In the genomic region with DNA sequence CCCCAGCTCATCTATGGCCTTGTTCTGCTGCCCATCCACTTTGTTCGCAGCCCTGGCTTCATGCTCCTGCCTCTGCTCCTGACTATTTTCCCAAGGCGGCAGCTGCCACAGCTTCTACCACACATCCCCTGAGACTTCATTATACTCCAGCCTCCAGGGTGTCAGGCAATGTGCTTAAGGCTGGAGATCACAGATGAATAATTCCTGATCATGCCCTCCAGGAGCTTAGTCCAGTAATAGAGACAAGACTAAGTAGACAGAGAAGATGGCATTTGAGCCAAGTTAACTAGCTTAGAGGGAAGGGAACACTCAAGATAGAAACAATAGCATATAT, we compare ENCODE assay signal across 17 cellular contexts. TPM values are rescaled to one million over a fixed set of nuclear protein-coding genes. Genes with fewer than 3 reads are reported as not detected.
DNase-seq lines count a peak whose midpoint lies in the region; ATAC-seq lines count a peak whose summit lies in the region.
"Had no signal": no experiment of that assay in that cellular context is flagged by ENCODE, and none has a peak within 500 bp of the region (broad histone marks: within the 10 kb centered on the region; RNA-seq: fewer than 3 reads in every experiment).

No MANE protein-coding gene starts in this region.

- H3K36me3 ChIP-seq in Karpas-422 (ENCODE audit: insufficient read depth, low read length), result peaks cover 45% of the 10 kb centered on the region

- no peaks in the 10 kb centered on the region for H3K9me3 Mint-ChIP-seq in activated CD4-positive, alpha-beta T cell treated with anti-CD3 and anti-CD28 coated beads for 36 hours (ENCODE audit: low read depth)
- no peaks in the 10 kb centered on the region for H3K9me3 Mint-ChIP-seq in activated T-helper 1 cell treated with anti-CD3 and anti-CD28 coated beads, Interleukin-12 subunit alpha, Interleukin-12 subunit beta, Interleukin-2, Interleukin-4 antibody, amounts not matched to agents 30 ng/mL and 10 ng/mL and 1 ng/mL, durations not matched to agents 14 hours and 24 hours and 36 hours
- H3K9me3 Mint-ChIP-seq in natural killer cell treated with Interleukin-12 subunit alpha and Interleukin-12 subunit beta and Interleukin-15 and Interleukin-18, amount 100 ng/mL, for 72 hours, result no peaks in the 10 kb centered on the region

- no peaks in the 10 kb centered on the region for H3K27me3 Mint-ChIP-seq in activated CD4-positive, alpha-beta T cell treated with anti-CD3 and anti-CD28 coated beads for 36 hours
- no peaks in the 10 kb centered on the region for H3K27me3 Mint-ChIP-seq in activated T-helper 1 cell treated with anti-CD3 and anti-CD28 coated beads, Interleukin-12 subunit alpha, Interleukin-12 subunit beta, Interleukin-2, Interleukin-4 antibody, amounts not matched to agents 30 ng/mL and 10 ng/mL and 1 ng/mL, durations not matched to agents 14 hours and 24 hours and 36 hours (ENCODE audit: insufficient read depth)
- no peaks in the 10 kb centered on the region for H3K27me3 Mint-ChIP-seq in natural killer cell treated with Interleukin-12 subunit alpha and Interleukin-12 subunit beta and Interleukin-15 and Interleukin-18, amount 100 ng/mL, for 72 hours

- no peak for DNase-seq in activated CD4-positive, alpha-beta T cell treated with anti-CD3 and anti-CD28 coated beads for 36 hours
- no peak for DNase-seq in activated CD4-positive, alpha-beta T cell treated with anti-CD3 and anti-CD28 coated beads for 1 hour
- DNase-seq in Karpas-422 (no peak), substantia nigra (lab: John Stamatoyannopoulos, UW) (no peak)
- DNase-seq in activated T-helper 1 cell treated with anti-CD3 and anti-CD28 coated beads, Interleukin-12 subunit alpha, Interleukin-12 subunit beta, Interleukin-2, Interleukin-4 antibody, amounts not matched to agents 30 ng/mL and 10 ng/mL and 1 ng/mL, durations not matched to agents 14 hours and 24 hours and 36 hours (ENCODE audit: low spot score), result no peak
- DNase-seq in natural killer cell treated with Interleukin-12 subunit alpha and Interleukin-12 subunit beta and Interleukin-15 and Interleukin-18, amount 100 ng/mL, for 72 hours (ENCODE audit: low spot score), result no peak
- DNase-seq: colonic mucosa; gastrocnemius medialis; left ventricle myocardium superior; NCI-H1105; NCI-H226; stimulated activated naive CD4-positive, alpha-beta T cell treated with Interleukin-2 at 50 U/mL for 16 hours had no signal

- H2AFZ ChIP-seq in Karpas-422 (ENCODE audit: low read length), result no peak overlapping the region

- POLR2A ChIA-PET in activated CD4-positive, alpha-beta T cell treated with anti-CD3 and anti-CD28 coated beads for 36 hours (lab: Charles Lee), result interaction anchor here (0.6 to 4.1 kb wide), 3 partner anchors 11 to 94 kb away, joined by 3 to 35 read pairs (median 3); a partner anchor contains a TSS

- no peaks in the 10 kb centered on the region for H3K79me2 ChIP-seq in Karpas-422 (ENCODE audit: low read length)

- peaks cover 95% of the 10 kb centered on the region for H3K36me3 Mint-ChIP-seq in activated CD4-positive, alpha-beta T cell treated with anti-CD3 and anti-CD28 coated beads for 36 hours (ENCODE audit: low read depth)
- peaks cover 74% of the 10 kb centered on the region for H3K36me3 Mint-ChIP-seq in activated T-helper 1 cell treated with anti-CD3 and anti-CD28 coated beads, Interleukin-12 subunit alpha, Interleukin-12 subunit beta, Interleukin-2, Interleukin-4 antibody, amounts not matched to agents 30 ng/mL and 10 ng/mL and 1 ng/mL, durations not matched to agents 14 hours and 24 hours and 36 hours (ENCODE audit: low read depth)
- H3K36me3 Mint-ChIP-seq in natural killer cell treated with Interleukin-12 subunit alpha and Interleukin-12 subunit beta and Interleukin-15 and Interleukin-18, amount 100 ng/mL, for 72 hours, result peaks cover 39% of the 10 kb centered on the region

- H3K4me2 ChIP-seq in Karpas-422 (ENCODE audit: low read depth, low read length, poor library complexity, severe bottlenecking), result no peak overlapping the region

- peak overlapping the region; percentile 70 for H3K27ac ChIP-seq in Karpas-422 (ENCODE audit: low read length)
- H3K27ac ChIP-seq in substantia nigra (ENCODE audit: low read depth, low read length, poor library complexity, severe bottlenecking), result no peak overlapping the region
- H3K27ac ChIP-seq: colonic mucosa, gastrocnemius medialis, vagina had no signal

- CTCF ChIA-PET in activated CD4-positive, alpha-beta T cell treated with anti-CD3 and anti-CD28 coated beads for 36 hours (lab: Charles Lee), result interaction anchor here (0.6 to 8.6 kb wide), 5 partner anchors 11 to 470 kb away, joined by 3 to 200 read pairs (median 4); a partner anchor contains a TSS

- H3K4me3 Mint-ChIP-seq in activated CD4-positive, alpha-beta T cell treated with anti-CD3 and anti-CD28 coated beads for 36 hours, result no peak overlapping the region
- peak overlapping the region; percentile 48 for H3K4me3 Mint-ChIP-seq in activated T-helper 1 cell treated with anti-CD3 and anti-CD28 coated beads, Interleukin-12 subunit alpha, Interleukin-12 subunit beta, Interleukin-2, Interleukin-4 antibody, amounts not matched to agents 30 ng/mL and 10 ng/mL and 1 ng/mL, durations not matched to agents 14 hours and 24 hours and 36 hours
- no peak overlapping the region for H3K4me3 Mint-ChIP-seq in natural killer cell treated with Interleukin-12 subunit alpha and Interleukin-12 subunit beta and Interleukin-15 and Interleukin-18, amount 100 ng/mL, for 72 hours

- no peak overlapping the region for H3K9ac ChIP-seq in Karpas-422 (ENCODE audit: low read length)

- no peaks in the 10 kb centered on the region for H3K9me2 ChIP-seq in Karpas-422 (replicated peaks; ENCODE audit: insufficient read depth, low read length)

- ATAC-seq in activated CD4-positive, alpha-beta T cell treated with anti-CD3 and anti-CD28 coated beads for 36 hours, result no peak
- ATAC-seq in natural killer cell treated with Interleukin-12 subunit alpha and Interleukin-12 subunit beta and Interleukin-15 and Interleukin-18, amount 100 ng/mL, for 72 hours, result no peak
- no peak for ATAC-seq in GM18517 (IDR thresholded peaks at IDR 0.05; ENCODE audit: unreplicated experiment)
- no peak for ATAC-seq in HG03571 (IDR thresholded peaks at IDR 0.05; ENCODE audit: unreplicated experiment)
- ATAC-seq: gastrocnemius medialis, K562, left ventricle myocardium superior had no signal

- peak overlapping the region; percentile 73 for H3K27ac Mint-ChIP-seq in activated CD4-positive, alpha-beta T cell treated with anti-CD3 and anti-CD28 coated beads for 36 hours
- H3K27ac Mint-ChIP-seq in activated T-helper 1 cell treated with anti-CD3 and anti-CD28 coated beads, Interleukin-12 subunit alpha, Interleukin-12 subunit beta, Interleukin-2, Interleukin-4 antibody, amounts not matched to agents 30 ng/mL and 10 ng/mL and 1 ng/mL, durations not matched to agents 14 hours and 24 hours and 36 hours, result peak overlapping the region; percentile 74
- H3K27ac Mint-ChIP-seq in natural killer cell treated with Interleukin-12 subunit alpha and Interleukin-12 subunit beta and Interleukin-15 and Interleukin-18, amount 100 ng/mL, for 72 hours, result peak overlapping the region; percentile 34 to 43

- no peaks in the 10 kb centered on the region for H4K20me1 ChIP-seq in Karpas-422 (ENCODE audit: insufficient read depth, low read depth, low read length)

- H3K27me3 ChIP-seq in Karpas-422 (ENCODE audit: low read length), result no peaks in the 10 kb centered on the region
- H3K27me3 ChIP-seq: colonic mucosa, gastrocnemius medialis, vagina had no signal

- intact Hi-C loops in activated CD4-positive, alpha-beta T cell treated with anti-CD3 and anti-CD28 coated beads for 36 hours (cut with DNase I, micrococcal nuclease), result no loop called here
- intact Hi-C loops in activated T-helper 1 cell treated with anti-CD3 and anti-CD28 coated beads, Interleukin-12 subunit alpha, Interleukin-12 subunit beta, Interleukin-2, Interleukin-4 antibody, amounts not matched to agents 30 ng/mL and 10 ng/mL and 1 ng/mL, durations not matched to agents 14 hours and 24 hours and 36 hours (cut with micrococcal nuclease), result no loop called here

- no peak overlapping the region for H3K4me3 ChIP-seq in Karpas-422 (ENCODE audit: low read length)
- H3K4me3 ChIP-seq: colonic mucosa, gastrocnemius medialis, K562, vagina had no signal

- H3K4me1 ChIP-seq in Karpas-422 (ENCODE audit: low read length), result peaks cover 48% of the 10 kb centered on the region
- H3K4me1 ChIP-seq: colonic mucosa had no signal

- peaks cover 87% of the 10 kb centered on the region for H3K4me1 Mint-ChIP-seq in activated CD4-positive, alpha-beta T cell treated with anti-CD3 and anti-CD28 coated beads for 36 hours
- peaks cover 72% of the 10 kb centered on the region for H3K4me1 Mint-ChIP-seq in activated T-helper 1 cell treated with anti-CD3 and anti-CD28 coated beads, Interleukin-12 subunit alpha, Interleukin-12 subunit beta, Interleukin-2, Interleukin-4 antibody, amounts not matched to agents 30 ng/mL and 10 ng/mL and 1 ng/mL, durations not matched to agents 14 hours and 24 hours and 36 hours (ENCODE audit: low read depth)
- peaks cover 45 to 53% of the 10 kb centered on the region in 2 donors for H3K4me1 Mint-ChIP-seq in natural killer cell treated with Interleukin-12 subunit alpha and Interleukin-12 subunit beta and Interleukin-15 and Interleukin-18, amount 100 ng/mL, for 72 hours (ENCODE audit: low read depth in 2 of 2)

- H3K9me3 ChIP-seq in Karpas-422 (ENCODE audit: low read length), result no peaks in the 10 kb centered on the region
- H3K9me3 ChIP-seq: colonic mucosa, gastrocnemius medialis, vagina had no signal

RNA-seq across cellular contexts. Expression of a gene that starts 7.1 kb away (rescaled TPM):
- 10 to 100 TPM; 27.4 to 40.8 TPM for total RNA-seq in activated CD4-positive, alpha-beta T cell treated with anti-CD3 and anti-CD28 coated beads for 36 hours
- 6.1 and 11.2 TPM in 2 replicates for total RNA-seq in Karpas-422 (2014; rRNA removed; shearing (Covaris generic); ENCODE audit: low replicate concordance)
- total RNA-seq in activated T-helper 1 cell treated with anti-CD3 and anti-CD28 coated beads, Interleukin-12 subunit alpha, Interleukin-12 subunit beta, Interleukin-2, Interleukin-4 antibody, amounts not matched to agents 30 ng/mL and 10 ng/mL and 1 ng/mL, durations not matched to agents 14 hours and 24 hours and 36 hours, result 34.1 and 34.3 TPM in 2 replicates
- total RNA-seq in natural killer cell treated with Interleukin-12 subunit alpha and Interleukin-12 subunit beta and Interleukin-15 and Interleukin-18, amount 100 ng/mL, for 72 hours, result 10 to 100 TPM; 24.6 to 26.3 TPM

RNA-seq across cellular contexts. Expression of a gene that starts 11.5 kb away (rescaled TPM):
- total RNA-seq in activated CD4-positive, alpha-beta T cell treated with anti-CD3 and anti-CD28 coated beads for 36 hours, result 10 to 100 TPM; 34.5 to 52.3 TPM
- 528 and 555 TPM in 2 replicates for total RNA-seq in Karpas-422 (2014; rRNA removed; shearing (Covaris generic); ENCODE audit: low replicate concordance)
- 49.7 and 52.8 TPM in 2 replicates for total RNA-seq in activated T-helper 1 cell treated with anti-CD3 and anti-CD28 coated beads, Interleukin-12 subunit alpha, Interleukin-12 subunit beta, Interleukin-2, Interleukin-4 antibody, amounts not matched to agents 30 ng/mL and 10 ng/mL and 1 ng/mL, durations not matched to agents 14 hours and 24 hours and 36 hours
- 10 to 100 TPM; 24.1 to 36.8 TPM for total RNA-seq in natural killer cell treated with Interleukin-12 subunit alpha and Interleukin-12 subunit beta and Interleukin-15 and Interleukin-18, amount 100 ng/mL, for 72 hours

RNA-seq across cellular contexts. Expression of a gene that starts 14.2 kb away (rescaled TPM):
- total RNA-seq in activated CD4-positive, alpha-beta T cell treated with anti-CD3 and anti-CD28 coated beads for 36 hours, result 100 to 1,000 TPM in 1 of 2 experiments, 10 to 100 TPM in 1; 85.4 to 116 TPM
- 155 and 203 TPM in 2 replicates for total RNA-seq in Karpas-422 (2014; rRNA removed; shearing (Covaris generic); ENCODE audit: low replicate concordance)
- total RNA-seq in activated T-helper 1 cell treated with anti-CD3 and anti-CD28 coated beads, Interleukin-12 subunit alpha, Interleukin-12 subunit beta, Interleukin-2, Interleukin-4 antibody, amounts not matched to agents 30 ng/mL and 10 ng/mL and 1 ng/mL, durations not matched to agents 14 hours and 24 hours and 36 hours, result 82.1 and 82.3 TPM in 2 replicates
- total RNA-seq in natural killer cell treated with Interleukin-12 subunit alpha and Interleukin-12 subunit beta and Interleukin-15 and Interleukin-18, amount 100 ng/mL, for 72 hours, result 1 to 10 TPM; 2.1 to 2.2 TPM
- total RNA-seq: Daoy had no signal

RNA-seq across cellular contexts. Expression of a gene that starts 34.1 kb away (rescaled TPM):
- total RNA-seq in activated CD4-positive, alpha-beta T cell treated with anti-CD3 and anti-CD28 coated beads for 36 hours, result 100 to 1,000 TPM; 232 to 275 TPM
- 171 and 201 TPM in 2 replicates for total RNA-seq in Karpas-422 (2014; rRNA removed; shearing (Covaris generic); ENCODE audit: low replicate concordance)
- 250 and 258 TPM in 2 replicates for total RNA-seq in activated T-helper 1 cell treated with anti-CD3 and anti-CD28 coated beads, Interleukin-12 subunit alpha, Interleukin-12 subunit beta, Interleukin-2, Interleukin-4 antibody, amounts not matched to agents 30 ng/mL and 10 ng/mL and 1 ng/mL, durations not matched to agents 14 hours and 24 hours and 36 hours
- 100 to 1,000 TPM; 200 to 217 TPM for total RNA-seq in natural killer cell treated with Interleukin-12 subunit alpha and Interleukin-12 subunit beta and Interleukin-15 and Interleukin-18, amount 100 ng/mL, for 72 hours

RNA-seq across cellular contexts. Expression of a gene that starts 34.9 kb away (rescaled TPM):
- total RNA-seq in activated CD4-positive, alpha-beta T cell treated with anti-CD3 and anti-CD28 coated beads for 36 hours, result 100 to 1,000 TPM; 199 to 210 TPM
- total RNA-seq in Karpas-422 (2014; rRNA removed; shearing (Covaris generic); ENCODE audit: low replicate concordance), result 103 and 124 TPM in 2 replicates
- total RNA-seq in activated T-helper 1 cell treated with anti-CD3 and anti-CD28 coated beads, Interleukin-12 subunit alpha, Interleukin-12 subunit beta, Interleukin-2, Interleukin-4 antibody, amounts not matched to agents 30 ng/mL and 10 ng/mL and 1 ng/mL, durations not matched to agents 14 hours and 24 hours and 36 hours, result 91.6 and 93.4 TPM in 2 replicates
- total RNA-seq in natural killer cell treated with Interleukin-12 subunit alpha and Interleukin-12 subunit beta and Interleukin-15 and Interleukin-18, amount 100 ng/mL, for 72 hours, result 100 to 1,000 TPM in 1 of 2 donors, 10 to 100 TPM in 1; 73.4 to 131 TPM

Comparison
In these comparisons a context has a peak if more than half of its experiments do, and no peak if none do; other contexts are left out.
1. RNA of a gene that starts 14.2 kb away (total RNA-seq): 155 to 203 TPM in Karpas-422, 85.4 to 116 TPM in activated CD4-positive, alpha-beta T cell treated with anti-CD3 and anti-CD28 coated beads for 36 hours and 82.1 to 82.3 TPM in activated T-helper 1 cell treated with anti-CD3 and anti-CD28 coated beads, Interleukin-12 subunit alpha, Interleukin-12 subunit beta, Interleukin-2, Interleukin-4 antibody, amounts not matched to agents 30 ng/mL and 10 ng/mL and 1 ng/mL, durations not matched to agents 14 hours and 24 hours and 36 hours; 2.1 to 2.2 TPM in natural killer cell treated with Interleukin-12 subunit alpha and Interleukin-12 subunit beta and Interleukin-15 and Interleukin-18, amount 100 ng/mL, for 72 hours; every median in the first group is over 10 times any median in the second.
2. Peak in every context shown above with its lines, with median percentiles within 50 percentile points of each other: H3K27ac Mint-ChIP-seq.